29 cellular contexts compared by ENCODE assay signal in the genomic region with DNA sequence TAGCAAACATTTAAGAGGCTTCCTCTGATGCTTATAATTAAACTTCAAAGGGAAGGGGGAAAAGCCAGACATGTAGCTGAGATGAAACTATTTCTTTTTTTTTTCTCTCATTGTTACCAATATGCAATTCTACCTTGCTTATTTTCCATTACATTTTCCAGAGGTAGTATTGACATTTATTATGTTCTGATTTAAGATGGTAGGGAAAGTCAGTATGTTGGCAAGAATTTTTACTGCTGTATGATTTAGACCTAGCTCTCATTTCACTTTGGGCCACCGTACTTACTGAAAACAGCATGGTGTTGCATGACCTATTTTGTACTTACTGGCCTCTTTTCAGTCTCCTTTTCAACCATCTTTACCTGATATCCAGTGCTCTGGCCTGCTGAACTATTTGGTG. TPM values are rescaled to one million over a fixed set of nuclear protein-coding genes. Genes with fewer than 3 reads are reported as not detected.
"Had no signal": no experiment of that assay in that cellular context is flagged by ENCODE, and none has a peak within 500 bp of the region (broad histone marks: within the 10 kb centered on the region; RNA-seq: fewer than 3 reads in every experiment).

No MANE protein-coding gene starts in this region.

- H3K27me3 ChIP-seq: ascending aorta, cardiac muscle cell, SJCRH30 had no signal

- H3K9me3 ChIP-seq: ascending aorta, SJCRH30 had no signal

- H3K36me3 Mint-ChIP-seq: activated naive CD4-positive, alpha-beta T cell treated with anti-CD3 and anti-CD28 coated beads, Interleukin-2, amount 50 U/mL, for 24 hours; activated naive CD8-positive, alpha-beta T cell treated with anti-CD3 and anti-CD28 coated beads, Interleukin-2, amount 10 ng/mL, durations not matched to agents 7 days and 5 days had no signal

- H3K36me3 ChIP-seq: ascending aorta, cardiac muscle cell, SJCRH30 had no signal

- H3K4me1 Mint-ChIP-seq: activated CD4-positive, alpha-beta T cell treated with anti-CD3 and anti-CD28 coated beads, Interleukin-2, amount 10 ng/mL, durations not matched to agents 24 days and 14 days; activated naive CD4-positive, alpha-beta T cell treated with anti-CD3 and anti-CD28 coated beads, Interleukin-2, amount 50 U/mL, for 24 hours; activated naive CD8-positive, alpha-beta T cell treated with anti-CD3 and anti-CD28 coated beads, Interleukin-2, amount 10 ng/mL, durations not matched to agents 7 days and 5 days had no signal

- H3K27ac ChIP-seq: ascending aorta, cardiac muscle cell, PC-9, SJCRH30, SK-N-MC had no signal

- DNase-seq: activated CD4-positive, alpha-beta T cell treated with anti-CD3 and anti-CD28 coated beads, Interleukin-2, amount 10 ng/mL, durations not matched to agents 24 days and 14 days; activated CD4-positive, alpha-beta T cell treated with anti-CD3 and anti-CD28 coated beads, Interleukin-2, amount 50 U/mL, for 48 hours; activated CD8-positive, alpha-beta T cell treated with anti-CD3 and anti-CD28 coated beads, Interleukin-2, amount 10 ng/mL, durations not matched to agents 7 days and 5 days; activated gamma-delta T cell; activated naive CD4-positive, alpha-beta T cell treated with Interleukin-2 at 50 U/mL for 16 hours; activated naive CD8-positive, alpha-beta T cell treated with anti-CD3 and anti-CD28 coated beads, Interleukin-2, amount 10 ng/mL, durations not matched to agents 7 days and 5 days; activated T-cell treated with anti-CD3 and anti-CD28 coated beads, Interleukin-2, amount 50 U/mL, for 24 hours; amygdala; NCI-H1092; NCI-H1694 treated with DMSO at 0.1 percent for 48 hours; NCI-H2029; NCI-H345; NCI-H524 treated with DMSO at 0.1 percent for 48 hours; NK-92 treated with Interleukin-12 subunit alpha and Interleukin-12 subunit beta, amount 100 ng/mL, for 24 hours; PC-9; SHP77; SJCRH30; T1000 had no signal

- H3K9me3 Mint-ChIP-seq: activated CD4-positive, alpha-beta T cell treated with anti-CD3 and anti-CD28 coated beads, Interleukin-2, amount 10 ng/mL, durations not matched to agents 24 days and 14 days; activated naive CD4-positive, alpha-beta T cell treated with anti-CD3 and anti-CD28 coated beads, Interleukin-2, amount 50 U/mL, for 24 hours; activated naive CD8-positive, alpha-beta T cell treated with anti-CD3 and anti-CD28 coated beads, Interleukin-2, amount 10 ng/mL, durations not matched to agents 7 days and 5 days; activated T-cell treated with anti-CD3 and anti-CD28 coated beads, Interleukin-2, amount 50 U/mL, for 24 hours; activated T-helper 2 cell treated with anti-CD3 and anti-CD28 coated beads, Interferon-gamma antibody, Interleukin-2, Interleukin-4, amounts not matched to agents 10 μg/mL and 5 μg/mL and 100 μg/mL, durations not matched to agents 14 hours and 24 hours and 36 hours had no signal

- H3K4me3 Mint-ChIP-seq: activated CD4-positive, alpha-beta T cell treated with anti-CD3 and anti-CD28 coated beads, Interleukin-2, amount 10 ng/mL, durations not matched to agents 24 days and 14 days; activated CD8-positive, alpha-beta T cell treated with anti-CD3 and anti-CD28 coated beads, Interleukin-2, amount 10 ng/mL, durations not matched to agents 7 days and 5 days; activated naive CD4-positive, alpha-beta T cell treated with anti-CD3 and anti-CD28 coated beads, Interleukin-2, amount 50 U/mL, for 24 hours; activated naive CD8-positive, alpha-beta T cell treated with anti-CD3 and anti-CD28 coated beads, Interleukin-2, amount 10 ng/mL, durations not matched to agents 7 days and 5 days; activated T-cell treated with anti-CD3 and anti-CD28 coated beads, Interleukin-2, amount 50 U/mL, for 24 hours had no signal

- H3K4me3 ChIP-seq: ascending aorta, cardiac muscle cell, K562, PC-9, SJCRH30, SK-N-MC had no signal

- H3K4me1 ChIP-seq: ascending aorta, SJCRH30 had no signal

- H3K27ac Mint-ChIP-seq: activated CD4-positive, alpha-beta T cell treated with anti-CD3 and anti-CD28 coated beads, Interleukin-2, amount 10 ng/mL, durations not matched to agents 24 days and 14 days; activated CD8-positive, alpha-beta T cell treated with anti-CD3 and anti-CD28 coated beads, Interleukin-2, amount 10 ng/mL, durations not matched to agents 7 days and 5 days; activated naive CD4-positive, alpha-beta T cell treated with anti-CD3 and anti-CD28 coated beads, Interleukin-2, amount 50 U/mL, for 24 hours; activated naive CD8-positive, alpha-beta T cell treated with anti-CD3 and anti-CD28 coated beads, Interleukin-2, amount 10 ng/mL, durations not matched to agents 7 days and 5 days; activated T-cell treated with anti-CD3 and anti-CD28 coated beads, Interleukin-2, amount 50 U/mL, for 24 hours; activated T-helper 2 cell treated with anti-CD3 and anti-CD28 coated beads, Interferon-gamma antibody, Interleukin-2, Interleukin-4, amounts not matched to agents 10 μg/mL and 5 μg/mL and 100 μg/mL, durations not matched to agents 14 hours and 24 hours and 36 hours had no signal

- ATAC-seq: activated CD8-positive, alpha-beta T cell treated with anti-CD3 and anti-CD28 coated beads, Interleukin-2, amount 10 ng/mL, durations not matched to agents 7 days and 5 days; K562 had no signal

RNA-seq across cellular contexts. Expression of a gene that starts 9.6 kb away (rescaled TPM):
- total RNA-seq: activated CD4-positive, alpha-beta T cell treated with anti-CD3 and anti-CD28 coated beads, Interleukin-2, amount 10 ng/mL, durations not matched to agents 24 days and 14 days; activated CD8-positive, alpha-beta T cell treated with anti-CD3 and anti-CD28 coated beads, Interleukin-2, amount 10 ng/mL, durations not matched to agents 7 days and 5 days; activated naive CD8-positive, alpha-beta T cell treated with anti-CD3 and anti-CD28 coated beads, Interleukin-2, amount 10 ng/mL, durations not matched to agents 7 days and 5 days; activated T-helper 2 cell treated with anti-CD3 and anti-CD28 coated beads, Interferon-gamma antibody, Interleukin-2, Interleukin-4, amounts not matched to agents 10 μg/mL and 5 μg/mL and 100 μg/mL, durations not matched to agents 14 hours and 24 hours and 36 hours; ascending aorta; cardiac muscle cell; K562; PC-9; SJCRH30; T-helper 1 cell treated with Interleukin-12 subunit alpha and Interleukin-12 subunit beta and Interleukin-4 antibody, amounts not matched to agents 30 ng/mL and 1 ng/mL, for 36 hours; T-helper 2 cell treated with Interferon-gamma antibody and Interleukin-4, amounts not matched to agents 100 ng/mL and 5 ng/mL, for 36 hours had no signal
- polyA plus RNA-seq: cardiac muscle cell, K562 had no signal

RNA-seq across cellular contexts. Expression of a gene that starts 24.9 kb away (rescaled TPM):
- total RNA-seq: activated CD4-positive, alpha-beta T cell treated with anti-CD3 and anti-CD28 coated beads, Interleukin-2, amount 10 ng/mL, durations not matched to agents 24 days and 14 days; activated CD8-positive, alpha-beta T cell treated with anti-CD3 and anti-CD28 coated beads, Interleukin-2, amount 10 ng/mL, durations not matched to agents 7 days and 5 days; activated naive CD8-positive, alpha-beta T cell treated with anti-CD3 and anti-CD28 coated beads, Interleukin-2, amount 10 ng/mL, durations not matched to agents 7 days and 5 days; activated T-helper 2 cell treated with anti-CD3 and anti-CD28 coated beads, Interferon-gamma antibody, Interleukin-2, Interleukin-4, amounts not matched to agents 10 μg/mL and 5 μg/mL and 100 μg/mL, durations not matched to agents 14 hours and 24 hours and 36 hours; ascending aorta; cardiac muscle cell; K562; MCF 10A; NCI-H460; PC-9; SJCRH30; T-helper 1 cell treated with Interleukin-12 subunit alpha and Interleukin-12 subunit beta and Interleukin-4 antibody, amounts not matched to agents 30 ng/mL and 1 ng/mL, for 36 hours; T-helper 2 cell treated with Interferon-gamma antibody and Interleukin-4, amounts not matched to agents 100 ng/mL and 5 ng/mL, for 36 hours had no signal
- polyA plus RNA-seq: adipose tissue, cardiac muscle cell, K562 had no signal

RNA-seq across cellular contexts. Expression of a gene that starts 45.1 kb away (rescaled TPM):
- total RNA-seq: activated CD4-positive, alpha-beta T cell treated with anti-CD3 and anti-CD28 coated beads, Interleukin-2, amount 10 ng/mL, durations not matched to agents 24 days and 14 days; activated CD8-positive, alpha-beta T cell treated with anti-CD3 and anti-CD28 coated beads, Interleukin-2, amount 10 ng/mL, durations not matched to agents 7 days and 5 days; activated naive CD8-positive, alpha-beta T cell treated with anti-CD3 and anti-CD28 coated beads, Interleukin-2, amount 10 ng/mL, durations not matched to agents 7 days and 5 days; activated T-helper 2 cell treated with anti-CD3 and anti-CD28 coated beads, Interferon-gamma antibody, Interleukin-2, Interleukin-4, amounts not matched to agents 10 μg/mL and 5 μg/mL and 100 μg/mL, durations not matched to agents 14 hours and 24 hours and 36 hours; ascending aorta; cardiac muscle cell; K562; MCF 10A; PC-9; SJCRH30; T-helper 1 cell treated with Interleukin-12 subunit alpha and Interleukin-12 subunit beta and Interleukin-4 antibody, amounts not matched to agents 30 ng/mL and 1 ng/mL, for 36 hours; T-helper 2 cell treated with Interferon-gamma antibody and Interleukin-4, amounts not matched to agents 100 ng/mL and 5 ng/mL, for 36 hours had no signal
- polyA plus RNA-seq: adipose tissue, K562 had no signal
